20 cellular contexts compared by ENCODE assay signal in the genomic region with DNA sequence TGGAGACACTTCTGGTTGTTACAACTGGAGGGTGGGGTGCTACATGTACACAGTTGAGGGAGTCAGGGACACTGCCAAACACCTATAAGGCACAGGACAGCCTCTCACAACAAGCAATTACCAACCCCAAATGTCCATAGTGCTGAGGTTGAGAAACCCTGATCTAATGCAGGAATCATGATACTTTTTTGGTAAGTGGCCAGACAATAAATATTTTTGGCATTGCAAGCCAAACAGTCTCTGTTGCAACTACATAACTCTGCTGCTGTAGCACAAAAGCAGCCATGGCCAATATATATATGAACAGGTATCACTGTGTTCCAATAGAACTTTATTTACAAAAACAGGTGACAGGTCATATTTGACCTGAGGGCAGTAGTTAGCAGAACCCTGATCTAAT.
"Had no signal": no experiment of that assay in that cellular context is flagged by ENCODE, and none has a peak within 500 bp of the region (broad histone marks: within the 10 kb centered on the region; RNA-seq: fewer than 3 reads in every experiment).

No MANE protein-coding gene starts in this region.

- H3K4me3 ChIP-seq: cardiac muscle cell, dorsolateral prefrontal cortex, gastrocnemius medialis, heart left ventricle, thyroid gland had no signal

- H3K27me3 Mint-ChIP-seq: activated T-helper 17 cell treated with anti-CD3 and anti-CD28 coated beads, Interleukin-2, amount 50 U/mL, for 72 hours; natural killer cell treated with Interleukin-12 subunit alpha and Interleukin-12 subunit beta and Interleukin-15 and Interleukin-18, amount 100 ng/mL, for 72 hours had no signal

- H3K4me1 ChIP-seq: gastrocnemius medialis, thyroid gland had no signal

- H3K4me1 Mint-ChIP-seq: activated T-helper 17 cell treated with anti-CD3 and anti-CD28 coated beads, Interleukin-2, amount 50 U/mL, for 72 hours; endodermal cell; stimulated activated effector memory CD8-positive, alpha-beta T cell treated with anti-CD3 and anti-CD28 coated beads, Interleukin-12 subunit alpha, Interleukin-12 subunit beta, amount 100 ng/mL, for 72 hours had no signal

- ATAC-seq: activated T-helper 17 cell treated with anti-CD3 and anti-CD28 coated beads, Interleukin-2, amount 50 U/mL, for 72 hours; gastrocnemius medialis; heart left ventricle; left ventricle myocardium superior; natural killer cell treated with Interleukin-12 subunit alpha and Interleukin-12 subunit beta and Interleukin-15 and Interleukin-18, amount 100 ng/mL, for 72 hours; stimulated activated effector memory CD8-positive, alpha-beta T cell treated with anti-CD3 and anti-CD28 coated beads, Interleukin-12 subunit alpha, Interleukin-12 subunit beta, amount 100 ng/mL, for 72 hours had no signal

- H3K27ac ChIP-seq: cardiac muscle cell, dorsolateral prefrontal cortex, gastrocnemius medialis, heart left ventricle, thyroid gland had no signal

- H3K27ac Mint-ChIP-seq: activated T-helper 17 cell treated with anti-CD3 and anti-CD28 coated beads, Interleukin-2, amount 50 U/mL, for 72 hours; endodermal cell; natural killer cell treated with Interleukin-12 subunit alpha and Interleukin-12 subunit beta and Interleukin-15 and Interleukin-18, amount 100 ng/mL, for 72 hours; stimulated activated effector memory CD8-positive, alpha-beta T cell treated with anti-CD3 and anti-CD28 coated beads, Interleukin-12 subunit alpha, Interleukin-12 subunit beta, amount 100 ng/mL, for 72 hours had no signal

- H3K4me3 Mint-ChIP-seq: activated T-helper 17 cell treated with anti-CD3 and anti-CD28 coated beads, Interleukin-2, amount 50 U/mL, for 72 hours; endodermal cell; natural killer cell treated with Interleukin-12 subunit alpha and Interleukin-12 subunit beta and Interleukin-15 and Interleukin-18, amount 100 ng/mL, for 72 hours; stimulated activated effector memory CD8-positive, alpha-beta T cell treated with anti-CD3 and anti-CD28 coated beads, Interleukin-12 subunit alpha, Interleukin-12 subunit beta, amount 100 ng/mL, for 72 hours had no signal

- H3K36me3 ChIP-seq: cardiac muscle cell, gastrocnemius medialis, heart left ventricle, thyroid gland had no signal

- H3K27me3 ChIP-seq: cardiac muscle cell, dorsolateral prefrontal cortex, gastrocnemius medialis, heart left ventricle, thyroid gland had no signal

- H3K9me3 ChIP-seq: gastrocnemius medialis, heart left ventricle, thyroid gland had no signal

- DNase-seq: activated CD4-positive, alpha-beta T cell treated with anti-CD3 and anti-CD28 coated beads, Interleukin-2, amount 50 U/mL, for 4 hours; activated CD4-positive, CD25-positive, alpha-beta regulatory T cell treated with anti-CD3 and anti-CD28 coated beads, Interleukin-2, amount 50 U/mL, for 72 hours; activated naive CD4-positive, alpha-beta T cell treated with Interleukin-2 at 50 U/mL for 16 hours; activated T-cell treated with anti-CD3 and anti-CD28 coated beads for 4 hours; aorta; dorsolateral prefrontal cortex; endodermal cell; gastrocnemius medialis; heart left ventricle; left ventricle myocardium superior; mesenchymal stem cell; posterior cingulate gyrus; retina; T-helper 1 cell; T1000; thyroid gland had no signal

- H3K9me3 Mint-ChIP-seq: activated T-helper 17 cell treated with anti-CD3 and anti-CD28 coated beads, Interleukin-2, amount 50 U/mL, for 72 hours; endodermal cell had no signal

- H3K36me3 Mint-ChIP-seq: natural killer cell treated with Interleukin-12 subunit alpha and Interleukin-12 subunit beta and Interleukin-15 and Interleukin-18, amount 100 ng/mL, for 72 hours; stimulated activated effector memory CD8-positive, alpha-beta T cell treated with anti-CD3 and anti-CD28 coated beads, Interleukin-12 subunit alpha, Interleukin-12 subunit beta, amount 100 ng/mL, for 72 hours had no signal
